8 cellular contexts compared by ENCODE assay signal in the genomic region with DNA sequence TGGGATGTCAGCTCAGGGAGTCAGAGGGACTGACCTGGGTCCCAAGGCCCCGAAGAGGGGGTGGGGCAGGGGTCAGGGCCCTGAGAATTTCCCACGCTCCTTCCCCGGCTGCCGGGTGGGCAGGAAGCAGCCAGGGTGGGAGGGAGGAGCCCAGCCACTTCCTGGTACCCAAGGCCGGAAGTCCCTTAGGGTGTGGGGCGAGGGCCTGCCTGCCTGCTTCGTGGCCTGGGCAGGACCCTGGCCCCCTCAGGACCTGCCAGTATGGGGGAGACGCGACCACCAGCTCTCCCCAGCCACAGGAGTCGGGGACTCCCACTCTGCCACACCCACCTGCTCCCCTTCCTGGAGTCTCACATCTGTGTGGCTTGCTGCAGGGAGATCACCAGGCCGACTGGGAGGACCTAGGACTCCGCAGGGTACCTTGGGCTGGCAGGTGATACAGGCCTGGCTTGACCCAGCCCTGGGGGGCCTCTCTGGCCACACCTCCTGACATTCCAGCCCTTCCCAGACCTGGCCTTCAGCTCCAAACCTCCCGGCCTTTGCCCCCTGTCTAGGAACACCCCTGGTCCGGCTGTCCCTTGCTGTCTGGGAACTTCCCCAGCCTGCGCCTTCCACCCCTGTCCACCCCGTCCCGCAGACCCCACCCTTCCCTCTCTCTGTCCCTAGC. TPM values are rescaled to one million over a fixed set of nuclear protein-coding genes. Genes with fewer than 3 reads are reported as not detected.
DNase-seq lines count a peak whose midpoint lies in the region; ATAC-seq and TF ChIP-seq lines count a peak whose summit lies in the region.

No MANE protein-coding gene starts in this region.

- peak overlapping the region; percentile 92 for H3K4me2 ChIP-seq in Loucy (ENCODE audit: low read depth, low read length, poor library complexity, severe bottlenecking)

- H3K27ac Mint-ChIP-seq in activated CD4-positive, alpha-beta memory T cell treated with anti-CD3 and anti-CD28 coated beads for 36 hours, result peak overlapping the region; percentile 97
- H3K27ac Mint-ChIP-seq in endodermal cell (peak overlapping the region; percentile 90), naive B cell (peak overlapping the region; percentile 99 to 100 (median 99))

- ATAC-seq in GM19025 (IDR thresholded peaks at IDR 0.05; ENCODE audit: low read depth, unreplicated experiment), result peak; percentile 29
- ATAC-seq in naive B cell (ENCODE audit: low read depth in 2 of 2), result peak; percentile 15 to 17

- H3K9me2 ChIP-seq in Loucy (replicated peaks; ENCODE audit: low read depth, low read length), result no peaks in the 10 kb centered on the region

- H3K4me3 Mint-ChIP-seq in activated CD4-positive, alpha-beta memory T cell treated with anti-CD3 and anti-CD28 coated beads for 36 hours, result peak overlapping the region; percentile 94
- H3K4me3 Mint-ChIP-seq in endodermal cell, result peak overlapping the region; percentile 28
- H3K4me3 Mint-ChIP-seq in naive B cell, result peak overlapping the region; percentile 89 to 98 (median 93)

- intact Hi-C loops in A673 (cut with micrococcal nuclease; ENCODE audit: unreplicated experiment), result no loop called here
- intact Hi-C loops in activated CD4-positive, alpha-beta memory T cell treated with anti-CD3 and anti-CD28 coated beads for 36 hours (cut with micrococcal nuclease), result no loop called here

- CTCF ChIA-PET in A673 (lab: Charles Lee), result no interaction called here
- CTCF ChIA-PET in activated CD4-positive, alpha-beta memory T cell treated with anti-CD3 and anti-CD28 coated beads for 36 hours (lab: Charles Lee), result interaction anchor here (1.4 to 17.9 kb wide), 2 partner anchors 10 to 16 kb away, joined by 3 to 649 read pairs; partner anchors contain the start of genes ATP5F1D and CIRBP

- peaks cover 36% of the 10 kb centered on the region for H3K36me3 Mint-ChIP-seq in activated CD4-positive, alpha-beta memory T cell treated with anti-CD3 and anti-CD28 coated beads for 36 hours
- H3K36me3 Mint-ChIP-seq in endodermal cell (ENCODE audit: low read depth) (peaks cover 40% of the 10 kb centered on the region), naive B cell (peaks cover 0 to 5% of the 10 kb centered on the region in 2 donors)

- peak overlapping the region; percentile 77 for H3K27ac ChIP-seq in A673 (ENCODE audit: low read depth, low read length, poor library complexity, severe bottlenecking)
- H3K27ac ChIP-seq in endodermal cell (ENCODE audit: low read depth, low read length), result peak overlapping the region; percentile 86
- H3K27ac ChIP-seq in urinary bladder (ENCODE audit: low read depth), result peak overlapping the region; percentile 94

- WGBS in endodermal cell (ENCODE audit: insufficient coverage in 1 of 2, insufficient read length in 1 of 2), 2 experiments, result 40 to 42% methylated on average over 11 to 17 of the region's 17 CpGs
- 25% methylated on average over 17 of the region's 17 CpGs for WGBS in urinary bladder

- H3K9me3 Mint-ChIP-seq in activated CD4-positive, alpha-beta memory T cell treated with anti-CD3 and anti-CD28 coated beads for 36 hours, result no peaks in the 10 kb centered on the region
- H3K9me3 Mint-ChIP-seq in endodermal cell (no peaks in the 10 kb centered on the region), naive B cell (no peaks in the 10 kb centered on the region)

- H3K4me3 ChIP-seq in A673 (ENCODE audit: low read depth, low read length, poor library complexity, severe bottlenecking) (peak overlapping the region; percentile 25), Loucy (ENCODE audit: low read length, poor library complexity, severe bottlenecking) (peak overlapping the region; percentile 61), endodermal cell (ENCODE audit: low read length) (no peak overlapping the region), urinary bladder (ENCODE audit: low read depth, low read length) (no peak overlapping the region)

- peaks cover 48% of the 10 kb centered on the region; the same call in 1 of the 2 replicates for H3K79me2 ChIP-seq in Loucy (ENCODE audit: insufficient read depth, low read length)

- H3K9ac ChIP-seq in Loucy (ENCODE audit: low read depth, low read length, poor library complexity, severe bottlenecking), result peak overlapping the region; percentile 60
- H3K9ac ChIP-seq in endodermal cell (ENCODE audit: extremely low read depth, low read length, poor library complexity, severe bottlenecking), result peak overlapping the region; percentile 26

- H3F3A ChIP-seq in Loucy (ENCODE audit: low read depth), result 0 out of 2 replicates have a peak, but pooled peaks cover 8% of the 10 kb centered on the region

- no peaks in the 10 kb centered on the region for H3K27me3 Mint-ChIP-seq in activated CD4-positive, alpha-beta memory T cell treated with anti-CD3 and anti-CD28 coated beads for 36 hours
- H3K27me3 Mint-ChIP-seq in endodermal cell (ENCODE audit: insufficient read depth) (no peaks in the 10 kb centered on the region), naive B cell (no peaks in the 10 kb centered on the region)

- H3K9me3 ChIP-seq in A673 (ENCODE audit: low read depth, low read length, poor library complexity, severe bottlenecking) (no peaks in the 10 kb centered on the region), Loucy (ENCODE audit: insufficient read depth, low read depth, low read length) (no peaks in the 10 kb centered on the region), endodermal cell (ENCODE audit: control insufficient read depth, low read length) (no peaks in the 10 kb centered on the region)

- H3K4me1 ChIP-seq in A673 (ENCODE audit: insufficient read depth, low read length, poor library complexity, severe bottlenecking), result peaks cover 78% of the 10 kb centered on the region
- peaks cover 32% of the 10 kb centered on the region for H3K4me1 ChIP-seq in Loucy (ENCODE audit: insufficient read depth, low read length, poor library complexity, severe bottlenecking)
- peaks cover 14% of the 10 kb centered on the region for H3K4me1 ChIP-seq in endodermal cell (ENCODE audit: control insufficient read depth, insufficient read depth, low read length)
- peaks cover 2% of the 10 kb centered on the region for H3K4me1 ChIP-seq in urinary bladder (ENCODE audit: insufficient read depth)

- POLR2A ChIA-PET in A673 (lab: Charles Lee; ENCODE audit: low non-redundant PET), result no interaction called here
- POLR2A ChIA-PET in activated CD4-positive, alpha-beta memory T cell treated with anti-CD3 and anti-CD28 coated beads for 36 hours (lab: Charles Lee), result interaction anchor here (0.9 to 4.0 kb wide), 5 partner anchors 10 to 16 kb away, joined by 3 to 35 read pairs (median 4); partner anchors contain the start of genes CIRBP and FAM174C

- no peak for TF ChIP-seq CTCF in A673 (conservative IDR thresholded peaks at IDR 0.05; ENCODE audit: low read depth, low read length)
- TF ChIP-seq CTCF in Loucy (conservative IDR thresholded peaks at IDR 0.05; ENCODE audit: low read length), result no peak
- no peak for TF ChIP-seq CTCF in endodermal cell (conservative IDR thresholded peaks at IDR 0.05)

- H3K36me3 ChIP-seq in A673 (ENCODE audit: insufficient read depth, low read length, poor library complexity, severe bottlenecking) (peaks cover 37% of the 10 kb centered on the region), Loucy (ENCODE audit: insufficient read depth, low read length) (peaks cover 39% of the 10 kb centered on the region; the same call in 1 of the 2 replicates), endodermal cell (ENCODE audit: control insufficient read depth, insufficient read depth, low read length) (peaks cover 38% of the 10 kb centered on the region), urinary bladder (ENCODE audit: insufficient read depth) (peaks cover 11% of the 10 kb centered on the region)

- H2AFZ ChIP-seq in Loucy (ENCODE audit: low read length), result no peak overlapping the region

- H4K20me1 ChIP-seq in Loucy (ENCODE audit: insufficient read depth, low read length, poor library complexity, severe bottlenecking), result peaks cover 57% of the 10 kb centered on the region

- BruUV-seq in A673 (replicated peaks; lab: Mats Ljungman, UMichigan), result no TSS peak

- H3K27me3 ChIP-seq in A673 (replicated peaks; ENCODE audit: insufficient read depth, low read depth, low read length, poor library complexity) (no peaks in the 10 kb centered on the region), Loucy (ENCODE audit: insufficient read depth, low read length, poor library complexity, severe bottlenecking) (no peaks in the 10 kb centered on the region), endodermal cell (ENCODE audit: control insufficient read depth, insufficient read depth, low read length, poor library complexity, severe bottlenecking) (no peaks in the 10 kb centered on the region)

- peak; percentile 78 for DNase-seq in A673 (ENCODE audit: low spot score)
- peak; percentile 84 for DNase-seq in activated CD4-positive, alpha-beta memory T cell treated with anti-CD3 and anti-CD28 coated beads for 36 hours
- DNase-seq in endodermal cell, result peak; percentile 92
- peak; percentile 83 for DNase-seq in naive B cell
- DNase-seq in NCI-H1092 (lab: John Stamatoyannopoulos, UW), result no peak

- peaks cover 51% of the 10 kb centered on the region for H3K4me1 Mint-ChIP-seq in activated CD4-positive, alpha-beta memory T cell treated with anti-CD3 and anti-CD28 coated beads for 36 hours (ENCODE audit: low read depth)
- H3K4me1 Mint-ChIP-seq in endodermal cell, result peaks cover 34% of the 10 kb centered on the region
- H3K4me1 Mint-ChIP-seq in naive B cell, result peaks cover 45 to 76% (median 64%) of the 10 kb centered on the region in 3 donors

RNA-seq across cellular contexts. Expression of gene CIRBP, which starts 9.8 kb away (rescaled TPM):
- 287 and 386 TPM in 2 replicates for total RNA-seq in A673 (2021)
- 100 to 1,000 TPM; 171 to 173 TPM for total RNA-seq in activated CD4-positive, alpha-beta memory T cell treated with anti-CD3 and anti-CD28 coated beads for 36 hours
- 100 to 1,000 TPM; 282 to 301 TPM for total RNA-seq in endodermal cell
- 403 TPM for polyA plus RNA-seq in endodermal cell (2013, experiment 1 of 2)
- polyA plus RNA-seq in endodermal cell (2013, experiment 2 of 2), result 310 TPM
- polyA plus RNA-seq in naive B cell (ENCODE audit: low read depth in 6 of 6), result 100 to 1,000 TPM; 253 to 449 (median 334) TPM
- total RNA-seq in urinary bladder, result 267 TPM
- 536 TPM for polyA plus RNA-seq in urinary bladder

RNA-seq across cellular contexts. Expression of gene MIDN, which starts 11.0 kb away (rescaled TPM):
- total RNA-seq in A673 (2021), result 156 and 169 TPM in 2 replicates
- 10 to 100 TPM; 54.1 to 54.6 TPM for total RNA-seq in activated CD4-positive, alpha-beta memory T cell treated with anti-CD3 and anti-CD28 coated beads for 36 hours
- total RNA-seq in endodermal cell, result 100 to 1,000 TPM; 183 to 185 TPM
- 126 TPM for polyA plus RNA-seq in endodermal cell (2013, experiment 1 of 2)
- 115 TPM for polyA plus RNA-seq in endodermal cell (2013, experiment 2 of 2)
- 1 to 10 TPM in 5 of 6 donors, under 1 TPM in 1; 0.78 to 5.5 (median 2.7) TPM for polyA plus RNA-seq in naive B cell (ENCODE audit: low read depth in 6 of 6)
- total RNA-seq in urinary bladder, result 12.2 TPM
- polyA plus RNA-seq in urinary bladder, result 64.3 TPM

RNA-seq across cellular contexts. Expression of gene FAM174C, which starts 16.0 kb away (rescaled TPM):
- total RNA-seq in A673 (2021) (69.4 and 88.6 TPM in 2 replicates), endodermal cell (10 to 100 TPM; 45.1 to 46.0 TPM), urinary bladder (4.9 TPM)
- 10 to 100 TPM; 74.8 to 76.1 TPM for total RNA-seq in activated CD4-positive, alpha-beta memory T cell treated with anti-CD3 and anti-CD28 coated beads for 36 hours
- polyA plus RNA-seq in endodermal cell (2013, experiment 1 of 2), result 18.2 TPM
- 19.0 TPM for polyA plus RNA-seq in endodermal cell (2013, experiment 2 of 2)
- polyA plus RNA-seq in naive B cell (ENCODE audit: low read depth in 6 of 6) (10 to 100 TPM; 48.9 to 80.0 (median 64.7) TPM), urinary bladder (55.9 TPM)

RNA-seq across cellular contexts. Expression of gene ATP5F1D, which starts 17.8 kb away (rescaled TPM):
- total RNA-seq in A673 (2021), result 237 and 250 TPM in 2 replicates
- total RNA-seq in activated CD4-positive, alpha-beta memory T cell treated with anti-CD3 and anti-CD28 coated beads for 36 hours, result 100 to 1,000 TPM; 178 to 192 TPM
- 100 to 1,000 TPM; 144 to 159 TPM for total RNA-seq in endodermal cell
- 108 TPM for polyA plus RNA-seq in endodermal cell (2013, experiment 1 of 2)
- 96.0 TPM for polyA plus RNA-seq in endodermal cell (2013, experiment 2 of 2)
- 100 to 1,000 TPM; 132 to 222 (median 199) TPM for polyA plus RNA-seq in naive B cell (ENCODE audit: low read depth in 6 of 6)
- total RNA-seq in urinary bladder, result 9.5 TPM
- polyA plus RNA-seq in urinary bladder, result 236 TPM

RNA-seq across cellular contexts. Expression of gene CBARP, which starts 21.5 kb away (rescaled TPM):
- total RNA-seq in A673 (2021), result 13.3 and 15.0 TPM in 2 replicates
- total RNA-seq in activated CD4-positive, alpha-beta memory T cell treated with anti-CD3 and anti-CD28 coated beads for 36 hours, result 1 to 10 TPM; 1.3 to 2.1 TPM
- total RNA-seq in endodermal cell, result 10 to 100 TPM; 21.5 to 28.5 TPM
- polyA plus RNA-seq in endodermal cell (2013, experiment 1 of 2), result 26.4 TPM
- polyA plus RNA-seq in endodermal cell (2013, experiment 2 of 2), result 19.3 TPM
- not detected for polyA plus RNA-seq in naive B cell (ENCODE audit: low read depth in 6 of 6)
- total RNA-seq in urinary bladder, result 0.53 TPM
- polyA plus RNA-seq in urinary bladder, result 0.43 TPM

Comparison
In these comparisons a context has a peak if more than half of its experiments do, and no peak if none do; other contexts are left out.
1. H3K4me3 ChIP-seq: peak in A673 (single experiment) and Loucy (single experiment); none in endodermal cell (single experiment) and urinary bladder (single experiment).
2. H3K4me3 Mint-ChIP-seq: peak in every context shown above with its lines; median percentile 94 in activated CD4-positive, alpha-beta memory T cell treated with anti-CD3 and anti-CD28 coated beads for 36 hours; 93 in naive B cell; 28 in endodermal cell.
3. Peak in every context shown above with its lines, with median percentiles within 50 percentile points of each other: H3K27ac ChIP-seq and H3K27ac Mint-ChIP-seq.